In genomic region chr17:39210093-39210434, GRCh38 we compare ENCODE assay signal across 9 cellular contexts. TPM values are rescaled to one million over a fixed set of nuclear protein-coding genes. Genes with fewer than 3 reads are reported as not detected.
DNase-seq lines count a peak whose midpoint lies in the region; ATAC-seq and TF ChIP-seq lines count a peak whose summit lies in the region.
"Had no signal": no experiment of that assay in that cellular context is flagged by ENCODE, and none has a peak within 500 bp of the region (broad histone marks: within the 10 kb centered on the region; RNA-seq: fewer than 3 reads in every experiment).

No MANE protein-coding gene starts in this region.

- no peaks in the 10 kb centered on the region for H3K79me1 ChIP-seq in trophoblast cell (ENCODE audit: low read length)

- 0 out of 2 replicates have a peak overlapping the region, but pooled peaks have one; percentile 26 for H2AFZ ChIP-seq in PC-3 (ENCODE audit: low read length)
- no peak overlapping the region for H2AFZ ChIP-seq in trophoblast cell (ENCODE audit: insufficient read depth, low read length, poor library complexity)

- H3K27ac ChIP-seq in PC-3 (ENCODE audit: low read length): no peak overlapping the region
- no peak overlapping the region for H3K27ac ChIP-seq in trophoblast cell (ENCODE audit: low read depth, low read length)

- H4K20me1 ChIP-seq in PC-3 (ENCODE audit: low read length): no peaks in the 10 kb centered on the region

- no peaks in the 10 kb centered on the region for H3F3A ChIP-seq in PC-3 (ENCODE audit: low read length, unreplicated experiment)

- H3K23ac ChIP-seq in trophoblast cell (ENCODE audit: low read length): no peak overlapping the region

- no peak overlapping the region for H4K12ac ChIP-seq in trophoblast cell (ENCODE audit: low read depth, low read length)

- H3K9me3 ChIP-seq in PC-3 (ENCODE audit: low read length): no peaks in the 10 kb centered on the region
- H3K9me3 ChIP-seq in trophoblast cell (ENCODE audit: insufficient read depth, low read depth, low read length): peaks cover 3% of the 10 kb centered on the region

- no peak overlapping the region for H4K8ac ChIP-seq in trophoblast cell (ENCODE audit: low read depth, low read length)

- H3K9me2 ChIP-seq in PC-3 (replicated peaks; ENCODE audit: low read length): no peaks in the 10 kb centered on the region

- H3K4me2 ChIP-seq in PC-3 (ENCODE audit: low read length): no peak overlapping the region
- H3K4me2 ChIP-seq in trophoblast cell (ENCODE audit: low read length): peak overlapping the region; percentile 45

- H3K9ac ChIP-seq in PC-3 (ENCODE audit: low read length) (no peak overlapping the region), trophoblast cell (ENCODE audit: low read length) (no peak overlapping the region)

- H3K36me3 ChIP-seq in PC-3 (ENCODE audit: low read depth, low read length) (no peaks in the 10 kb centered on the region; the same call in none of the 2 replicates), trophoblast cell (ENCODE audit: control insufficient read depth in 1 of 2, insufficient read depth in 2 of 2, low read length in 2 of 2) (peaks cover 0 to 2% of the 10 kb centered on the region in 2 experiments)

- intact Hi-C loops in CD14-positive monocyte (cut with micrococcal nuclease) (no loop called here), PC-3 (cut with micrococcal nuclease) (no loop called here)

- peaks cover 0 to 8% (median 0%) of the 10 kb centered on the region in 7 donors for H3K9me3 Mint-ChIP-seq in CD14-positive monocyte

- BruUV-seq in PC-3 (replicated peaks; lab: Mats Ljungman, UMichigan): no TSS peak

- WGBS in trophoblast cell (ENCODE audit: extremely low coverage, insufficient coverage, insufficient read length): no CpG with 5 or more reads among the region's 22 CpGs

- H4K91ac ChIP-seq in trophoblast cell (ENCODE audit: low read depth, low read length): no peak overlapping the region

- TF ChIP-seq CTCF in CD14-positive monocyte (IDR thresholded peaks at IDR 0.05) (no peak), PC-3 (conservative IDR thresholded peaks at IDR 0.05; ENCODE audit: low read depth, low read length) (no peak), epithelial cell of proximal tubule (conservative IDR thresholded peaks at IDR 0.05; ENCODE audit: low read depth, low read length) (no peak), GM20000 (IDR thresholded peaks at IDR 0.05; ENCODE audit: extremely low read depth, missing control alignments) (no peak)

- POLR2A ChIA-PET in PC-3 (lab: Charles Lee; ENCODE audit: unreplicated experiment): no interaction called here

- H2BK120ac ChIP-seq in trophoblast cell (ENCODE audit: insufficient read depth, low read length, poor library complexity): no peak overlapping the region

- peaks cover 9 to 31% (median 12%) of the 10 kb centered on the region in 3 donors for H3K27me3 Mint-ChIP-seq in CD14-positive monocyte (ENCODE audit: low read depth in 3 of 3)

- H3K4me1 ChIP-seq in PC-3 (ENCODE audit: insufficient read depth, low read length) (no peaks in the 10 kb centered on the region), trophoblast cell (ENCODE audit: control insufficient read depth in 1 of 2, insufficient read depth in 2 of 2, low read length in 2 of 2) (peaks cover 2% of the 10 kb centered on the region in 2 experiments)

- H3K27me3 ChIP-seq in PC-3 (ENCODE audit: low read length) (no peaks in the 10 kb centered on the region), trophoblast cell (ENCODE audit: insufficient read depth, low read length) (peaks cover 18% of the 10 kb centered on the region)

- ATAC-seq in PC-3 (no peak), HG03108 (IDR thresholded peaks at IDR 0.05; ENCODE audit: unreplicated experiment) (no peak), GM21367 (IDR thresholded peaks at IDR 0.05; ENCODE audit: unreplicated experiment) (no peak), GM19324 (IDR thresholded peaks at IDR 0.05; ENCODE audit: low FRiP score, unreplicated experiment) (no peak)

- no peaks in the 10 kb centered on the region for H3K79me2 ChIP-seq in PC-3 (ENCODE audit: low read length)
- H3K79me2 ChIP-seq in trophoblast cell (ENCODE audit: control insufficient read depth, insufficient read depth, low read length, poor library complexity): no peaks in the 10 kb centered on the region

- no peak overlapping the region for H3K4ac ChIP-seq in trophoblast cell (ENCODE audit: low read depth, low read length)

- peaks cover 2% of the 10 kb centered on the region in 2 donors for H3K36me3 Mint-ChIP-seq in CD14-positive monocyte

- H2BK12ac ChIP-seq in trophoblast cell (ENCODE audit: low read length): no peak overlapping the region

- peak overlapping the region; percentile 74 to 81 for H3K4me3 Mint-ChIP-seq in CD14-positive monocyte

- H3K4me3 ChIP-seq in PC-3 (ENCODE audit: low read length) (no peak overlapping the region), epithelial cell of proximal tubule (ENCODE audit: low read depth, low read length) (peak overlapping the region; percentile 45), trophoblast cell (ENCODE audit: low read depth, low read length) (no peak overlapping the region)

- no peak overlapping the region for H3K14ac ChIP-seq in trophoblast cell (ENCODE audit: low read length)

- H2BK5ac ChIP-seq in trophoblast cell (ENCODE audit: low read depth, low read length, poor library complexity): no peak overlapping the region

- no peak overlapping the region for H3K18ac ChIP-seq in trophoblast cell (ENCODE audit: low read length)

- no peak overlapping the region for H2AK5ac ChIP-seq in trophoblast cell (ENCODE audit: low read length)

- peaks cover 21% of the 10 kb centered on the region for H3K4me1 Mint-ChIP-seq in CD14-positive monocyte

- CTCF ChIA-PET in PC-3 (lab: Charles Lee): no interaction called here

- DNase-seq in CD14-positive monocyte (ENCODE audit: low spot score) (no peak), PC-3 (no peak), epithelial cell of proximal tubule (ENCODE audit: low read depth) (no peak), trophoblast cell (no peak), GM20000 (ENCODE audit: low spot score) (no peak)

- H3K27ac Mint-ChIP-seq in CD14-positive monocyte: peak overlapping the region in 6 of 7 donors; percentile 40 to 86 (median 76)

RNA-seq across cellular contexts. Expression of gene RPL19, which starts 10.0 kb away (rescaled TPM):
- polyA plus RNA-seq in CD14-positive monocyte: 1,000 to 10,000 TPM; 1,069 to 1,232 TPM
- total RNA-seq in PC-3 (2014; rRNA removed): 2,496 and 2,509 TPM in 2 replicates
- 2,234 and 2,474 TPM in 2 replicates for total RNA-seq in epithelial cell of proximal tubule
- 1,663 and 1,757 TPM in 2 replicates for polyA plus RNA-seq in trophoblast cell (2013)

RNA-seq across cellular contexts. Expression of gene CACNB1, which starts 12.6 kb away (rescaled TPM):
- under 1 TPM; 0.13 to 0.31 TPM for polyA plus RNA-seq in CD14-positive monocyte
- 4.3 and 6.0 TPM in 2 replicates for total RNA-seq in PC-3 (2014; rRNA removed)
- total RNA-seq in epithelial cell of proximal tubule: 2.4 and 5.9 TPM in 2 replicates
- 0.99 and 1.1 TPM in 2 replicates for polyA plus RNA-seq in trophoblast cell (2013)

RNA-seq across cellular contexts. Expression of gene STAC2, which starts 15.7 kb away (rescaled TPM):
- not detected for polyA plus RNA-seq in CD14-positive monocyte
- total RNA-seq in PC-3 (2014; rRNA removed) (not detected in 2 replicates), epithelial cell of proximal tubule (not detected in 2 replicates)
- polyA plus RNA-seq in trophoblast cell (2013): not detected in 2 replicates
- total RNA-seq: liver had no signal
- polyA plus RNA-seq: liver had no signal

RNA-seq across cellular contexts. Expression of gene ARL5C, which starts 44.1 kb away (rescaled TPM):
- polyA plus RNA-seq in CD14-positive monocyte: not detected
- total RNA-seq in PC-3 (2014; rRNA removed) (0.58 TPM in 1 of 2 replicates, not detected in the other), epithelial cell of proximal tubule (not detected in 2 replicates)
- not detected in 2 replicates for polyA plus RNA-seq in trophoblast cell (2013)
- total RNA-seq: liver had no signal
- polyA plus RNA-seq: liver had no signal

RNA-seq across cellular contexts. Expression of gene PLXDC1, which starts 58.6 kb away (rescaled TPM):
- polyA plus RNA-seq in CD14-positive monocyte: not detected
- not detected in 2 replicates for total RNA-seq in PC-3 (2014; rRNA removed)
- total RNA-seq in epithelial cell of proximal tubule: not detected in 2 replicates
- polyA plus RNA-seq in trophoblast cell (2013): 0.40 and 0.55 TPM in 2 replicates
